In genomic region chr19:34243138-34243875, GRCh38 we compare ENCODE assay signal across 8 cellular contexts. TPM values are rescaled to one million over a fixed set of nuclear protein-coding genes. Genes with fewer than 3 reads are reported as not detected.
DNase-seq lines count a peak whose midpoint lies in the region; ATAC-seq, FAIRE-seq and TF ChIP-seq lines count a peak whose summit lies in the region.
"Not testable (repeated sequence)": the region's sequence is repeated elsewhere in the genome, so short reads cannot be mapped to it uniquely, and the experiment has no call there.

No MANE protein-coding gene starts in this region.

- not testable (repeated sequence) for TF ChIP-seq POLR2A in HepG2 (IDR thresholded peaks at IDR 0.05; ENCODE audit: insufficient read depth in 1 of 2, low read depth in 2 of 2, low read length in 2 of 2)

- not testable (repeated sequence) for H3K4me2 ChIP-seq in HepG2 (ENCODE audit: low read depth, low read length)

- H3K27me3 ChIP-seq in foreskin keratinocyte; HepG2 (ENCODE audit: control insufficient read depth in 1 of 2, insufficient read depth in 2 of 2, low read length in 2 of 2): not testable (repeated sequence)

- not testable (repeated sequence) for TF ChIP-seq RAD21 in HepG2 (CRISPR knock-in tag; IDR thresholded peaks at IDR 0.05)

- TF ChIP-seq CTCF in HEK293 (tag by site-specific recombination; IDR thresholded peaks at IDR 0.05); astrocyte of the spinal cord (IDR thresholded peaks at IDR 0.05; ENCODE audit: low read depth, low read length); foreskin keratinocyte (conservative IDR thresholded peaks at IDR 0.05); HepG2 (CRISPR knock-in tag; IDR thresholded peaks at IDR 0.05); type B pancreatic cell (conservative IDR thresholded peaks at IDR 0.05): not testable (repeated sequence)

- DNase-seq in EL (peak; percentile 47), LHCN-M2 (ENCODE audit: low read depth) (peak; percentile 87), astrocyte of the spinal cord (ENCODE audit: low read depth, low spot score) (peak; percentile 67)
- DNase-seq in foreskin keratinocyte; HepG2 (ENCODE audit: low spot score); type B pancreatic cell (ENCODE audit: extremely low spot score, unreplicated experiment): not testable (repeated sequence)

- H3K9me3 ChIP-seq in HEK293 (ENCODE audit: control insufficient read depth, insufficient read depth, low read depth, low read length); HepG2 (ENCODE audit: low read length): not testable (repeated sequence)

- in situ Hi-C loops in astrocyte of the spinal cord (cut with HindIII; ENCODE audit: low sequenced_read_pairs): not testable (repeated sequence)
- in situ Hi-C loops in HepG2 (cut with HindIII; ENCODE audit: extremely low pct_ligation_motif_present, low pct_unique_long_range_greater_than_20kb): loop anchor here (5.0 kb wide), 1 partner anchor 99 kb away; no protein-coding TSS in a partner anchor

- POLR2A ChIA-PET in HEK293 (lab: Yijun Ruan, JAX): interaction anchor here (0.9 kb wide), 1 partner anchor 23 kb away, joined by 6 read pairs; no protein-coding TSS in a partner anchor
- POLR2A ChIA-PET in HepG2 (lab: Yijun Ruan, JAX): not testable (repeated sequence)

- H3K36me3 ChIP-seq in HEK293 (ENCODE audit: control insufficient read depth in 2 of 2, insufficient read depth in 1 of 2, low read length in 2 of 2): peaks cover 0 to 29% of the 10 kb centered on the region in 2 experiments; a peak in 2 of 3 replicates
- not testable (repeated sequence) for H3K36me3 ChIP-seq in HepG2 (replicated peaks in 1 of 2; ENCODE audit: control insufficient read depth in 1 of 2, insufficient read depth in 2 of 2, low read length in 2 of 2)

- not testable (repeated sequence) for H3K4me1 Mint-ChIP-seq in type B pancreatic cell (ENCODE audit: unreplicated experiment)

- not testable (repeated sequence) for H3K27me3 Mint-ChIP-seq in type B pancreatic cell

- peak; percentile 70 for ATAC-seq in SK-N-SH treated with all-trans-retinoic acid at 6 μM for 48 hours
- peak; percentile 63 for ATAC-seq in foreskin keratinocyte
- peak; percentile 34 for ATAC-seq in HepG2

- H3K36me3 Mint-ChIP-seq in type B pancreatic cell: not testable (repeated sequence)

- BruUV-seq in HepG2 (replicated peaks; lab: Mats Ljungman, UMichigan): not testable (repeated sequence)

- H3K9me3 Mint-ChIP-seq in type B pancreatic cell: not testable (repeated sequence)

- 96% methylated on average over 8 of the region's 10 CpGs for WGBS in HepG2 (ENCODE audit: low lambda C conversion rate)

- H4K20me1 ChIP-seq in HepG2 (ENCODE audit: insufficient read depth, low read length): not testable (repeated sequence)

- TF ChIP-seq EP300 in HepG2 (IDR thresholded peaks at IDR 0.05; ENCODE audit: low read depth in 2 of 2, low read length in 2 of 2); HepG2 (CRISPR knock-in tag; IDR thresholded peaks at IDR 0.05; ENCODE audit: borderline replicate concordance): not testable (repeated sequence)

- H2AFZ ChIP-seq in HepG2 (ENCODE audit: low read length): not testable (repeated sequence)

- intact Hi-C loops in HepG2 (cut with micrococcal nuclease; ENCODE audit: unreplicated experiment): not testable (repeated sequence)

- H3K4me3 Mint-ChIP-seq in type B pancreatic cell: not testable (repeated sequence)

- not testable (repeated sequence) for H3K9ac ChIP-seq in HepG2 (ENCODE audit: insufficient read depth, low read depth, low read length)

- CTCF ChIA-PET in HEK293 (lab: Yijun Ruan, JAX): interaction anchor here (0.6 to 2.5 kb wide), 7 partner anchors 22 to 207 kb away, joined by 3 to 12 read pairs (median 5); no protein-coding TSS in a partner anchor
- CTCF ChIA-PET in HepG2 (lab: Yijun Ruan, JAX; ENCODE audit: low intra/inter-chr PET ratio, low total read pairs): not testable (repeated sequence)

- not testable (repeated sequence) for FAIRE-seq in HepG2 (lab: Jason Lieb, UNC)

- peak overlapping the region; percentile 37; the same call in 1 of the 2 replicates for H3K27ac ChIP-seq in HEK293 (ENCODE audit: extremely low read depth, low read depth, low read length)
- H3K27ac ChIP-seq in foreskin keratinocyte; HepG2 (ENCODE audit: extremely low read length, insufficient read depth, low read length): not testable (repeated sequence)

- peaks cover 16% of the 10 kb centered on the region for H3K4me1 ChIP-seq in HEK293 (ENCODE audit: control insufficient read depth, insufficient read depth, low read length)
- not testable (repeated sequence) for H3K4me1 ChIP-seq in foreskin keratinocyte
- H3K4me1 ChIP-seq in HepG2 (ENCODE audit: insufficient read depth, low read length): peaks cover 13% of the 10 kb centered on the region

- not testable (repeated sequence) for H3K4me3 ChIP-seq in HEK293 (ENCODE audit: low read depth, low read length); astrocyte of the spinal cord (ENCODE audit: low read depth, low read length); HepG2 (replicated peaks in 1 of 3; ENCODE audit: insufficient read depth in 1 of 3, low read depth in 2 of 3, low read length in 3 of 3)

- peak overlapping the region; percentile 26 for H3K27ac Mint-ChIP-seq in type B pancreatic cell

- H3K79me2 ChIP-seq in HepG2 (ENCODE audit: insufficient read depth, low read length): not testable (repeated sequence)

RNA-seq across cellular contexts. Expression of gene GARRE1, which starts 11.0 kb away (rescaled TPM):
- 6.8 and 7.7 TPM in 2 replicates for total RNA-seq in LHCN-M2 (2014; rRNA removed)
- polyA plus RNA-seq in LHCN-M2 (2012): 5.8 TPM
- total RNA-seq in foreskin keratinocyte: 9.9 and 11.1 TPM in 2 replicates
- 2.1 and 2.4 TPM in 2 replicates for polyA plus RNA-seq in foreskin keratinocyte
- 8.0 and 8.2 TPM in 2 replicates for total RNA-seq in HepG2 (2016; rRNA removed; fragmentation: Illumina TruSeq; extraction: Trizol)
- 2.1 and 3.3 TPM in 2 replicates for total RNA-seq in HepG2 (2016; cell fraction: cytosol; rRNA removed; fragmentation: Illumina TruSeq; extraction: Trizol; ENCODE audit: low read depth)
- total RNA-seq in HepG2 (2016; cell fraction: insoluble cytoplasmic fraction; rRNA removed; fragmentation: Illumina TruSeq; extraction: Trizol): 8.1 and 8.3 TPM in 2 replicates
- total RNA-seq in HepG2 (2016; cell fraction: membrane; rRNA removed; fragmentation: Illumina TruSeq; extraction: Trizol): 3.8 and 4.8 TPM in 2 replicates
- 6.5 and 7.9 TPM in 2 replicates for total RNA-seq in HepG2 (2016; cell fraction: nucleus; rRNA removed; fragmentation: Illumina TruSeq; extraction: Trizol)
- polyA plus RNA-seq in HepG2 (2011; rRNA removed): 11.7 and 11.8 TPM in 2 replicates
- polyA plus RNA-seq in HepG2 (2011; cell fraction: cytosol; rRNA removed): 8.4 and 9.7 TPM in 2 replicates
- 15.3 and 16.2 TPM in 2 replicates for polyA plus RNA-seq in HepG2 (2011; cell fraction: nucleus; rRNA removed)
- polyA plus RNA-seq in HepG2 (2012): 8.7 and 13.7 TPM in 2 replicates
- polyA plus RNA-seq in HepG2 (2016; cell fraction: cytosol; fragmentation: Illumina TruSeq; extraction: Trizol; ENCODE audit: low read depth): 0.29 and 0.33 TPM in 2 replicates
- 4.5 and 5.5 TPM in 2 replicates for polyA plus RNA-seq in HepG2 (2016; cell fraction: insoluble cytoplasmic fraction; fragmentation: Illumina TruSeq; extraction: Trizol; ENCODE audit: low read depth)
- polyA plus RNA-seq in HepG2 (2016; cell fraction: membrane; fragmentation: Illumina TruSeq; extraction: Trizol; ENCODE audit: low read depth): 0.94 and 1.1 TPM in 2 replicates
- 11.6 and 15.6 TPM in 2 replicates for polyA plus RNA-seq in HepG2 (2016; cell fraction: nucleus; fragmentation: Illumina TruSeq; extraction: Trizol; ENCODE audit: insufficient read depth, low read depth)
- 9.7 and 21.6 TPM in 2 replicates for polyA minus RNA-seq in HepG2 (2011; rRNA and poly(A)+ RNA removed; ENCODE audit: low replicate concordance)
- polyA minus RNA-seq in HepG2 (2011; cell fraction: cytosol; rRNA and poly(A)+ RNA removed): 7.6 and 8.8 TPM in 2 replicates
- 13.0 and 16.4 TPM in 2 replicates for polyA minus RNA-seq in HepG2 (2011; cell fraction: nucleus; rRNA and poly(A)+ RNA removed)
- total RNA-seq in type B pancreatic cell (ENCODE audit: low replicate concordance): 22.5 and 22.8 TPM in 2 replicates
